12 cellular contexts compared by ENCODE assay signal in genomic region chr17:50902768-50903353, GRCh38. TPM values are rescaled to one million over a fixed set of nuclear protein-coding genes. Genes with fewer than 3 reads are reported as not detected.
DNase-seq lines count a peak whose midpoint lies in the region; ATAC-seq and TF ChIP-seq lines count a peak whose summit lies in the region.
"Had no signal": no experiment of that assay in that cellular context is flagged by ENCODE, and none has a peak within 500 bp of the region (broad histone marks: within the 10 kb centered on the region; RNA-seq: fewer than 3 reads in every experiment).

No MANE protein-coding gene starts in this region.

- no peaks in the 10 kb centered on the region for H3K36me3 ChIP-seq in HAP-1 (replicated peaks)
- H3K36me3 ChIP-seq in sigmoid colon: no peaks in the 10 kb centered on the region
- H3K36me3 ChIP-seq: heart right ventricle had no signal

- in situ Hi-C loops in HAP-1 (cut with MboI; ENCODE audit: low sequenced_read_pairs): no loop called here

- peak overlapping the region; percentile 53 to 80 for H3K27ac Mint-ChIP-seq in T-cell

- peak; percentile 61 to 74 for DNase-seq in HAP-1 (ENCODE audit: low spot score in 2 of 2)
- DNase-seq in T-cell: no peak
- DNase-seq in epithelial cell of prostate (ENCODE audit: low read depth, low spot score): no peak
- no peak for DNase-seq in sigmoid colon
- DNase-seq in omental fat pad (ENCODE audit: low spot score): no peak
- DNase-seq: heart right ventricle; NCI-H1694 treated with DMSO at 0.1 percent for 48 hours; stimulated activated CD4-positive, alpha-beta T cell treated with anti-CD3 and anti-CD28 coated beads, Interleukin-12 subunit alpha, Interleukin-12 subunit beta, amount 100 ng/mL, for 4 hours had no signal

- H3K27me3 Mint-ChIP-seq in T-cell: no peaks in the 10 kb centered on the region

- POLR2A ChIA-PET in T-cell (lab: Charles Lee): interaction anchor here in 1 of 2 donors (0.6 kb wide), 1 partner anchor 40 kb away, joined by 8 read pairs; no protein-coding TSS in a partner anchor

- peak overlapping the region in 1 of 3 donors; percentile 22 for H3K4me3 Mint-ChIP-seq in T-cell

- peaks cover 50 to 59% (median 54%) of the 10 kb centered on the region in 3 donors for H3K4me1 Mint-ChIP-seq in T-cell

- intact Hi-C loops in sigmoid colon (cut with DNase I): loop anchor here (5.0 kb wide), 1 partner anchor 39 kb away; no protein-coding TSS in a partner anchor

- TF ChIP-seq CTCF in sigmoid colon (IDR thresholded peaks at IDR 0.05): no peak
- no peak for TF ChIP-seq CTCF in omental fat pad (IDR thresholded peaks at IDR 0.05)

- no peak for TF ChIP-seq EP300 in sigmoid colon (IDR thresholded peaks at IDR 0.05)

- no peaks in the 10 kb centered on the region for H3K36me3 Mint-ChIP-seq in T-cell

- H3K9me3 Mint-ChIP-seq in T-cell: no peaks in the 10 kb centered on the region
- H3K9me3 Mint-ChIP-seq: activated T-helper 2 cell treated with anti-CD3 and anti-CD28 coated beads, Interferon-gamma antibody, Interleukin-2, Interleukin-4, amounts not matched to agents 10 μg/mL and 5 μg/mL and 100 μg/mL, durations not matched to agents 14 hours and 24 hours and 36 hours had no signal

- ATAC-seq in T-cell (replicated peaks in 1 of 4) (no peak), HG03521 (IDR thresholded peaks at IDR 0.05; ENCODE audit: unreplicated experiment) (no peak), GM19023 (IDR thresholded peaks at IDR 0.05; ENCODE audit: unreplicated experiment) (no peak), omental fat pad (ENCODE audit: low FRiP score) (no peak), HG03280 (IDR thresholded peaks at IDR 0.05; ENCODE audit: unreplicated experiment) (no peak)
- ATAC-seq: heart right ventricle had no signal

- H3K27ac ChIP-seq in epithelial cell of prostate: peak overlapping the region; percentile 98
- peak overlapping the region; percentile 81 to 98 (median 95) for H3K27ac ChIP-seq in sigmoid colon

- H3K27me3 ChIP-seq in HAP-1 (ENCODE audit: low read depth) (no peaks in the 10 kb centered on the region), sigmoid colon (no peaks in the 10 kb centered on the region)
- H3K27me3 ChIP-seq: heart right ventricle had no signal

- 91 to 93% methylated on average over 8 of the region's 8 CpGs for WGBS in sigmoid colon, 2 donors

- CTCF ChIA-PET in T-cell (lab: Charles Lee): interaction anchor here (0.6 kb wide), 2 partner anchors 18 to 50 kb away, joined by 3 to 4 read pairs; no protein-coding TSS in a partner anchor

- H3K4me3 ChIP-seq in HAP-1 (no peak overlapping the region), sigmoid colon (no peak overlapping the region)
- H3K4me3 ChIP-seq: heart right ventricle had no signal

- peaks cover 6% of the 10 kb centered on the region for H3K4me1 ChIP-seq in HAP-1
- peaks cover 4 to 44% (median 41%) of the 10 kb centered on the region in 4 donors for H3K4me1 ChIP-seq in sigmoid colon

- H3K9me3 ChIP-seq in HAP-1: no peaks in the 10 kb centered on the region
- H3K9me3 ChIP-seq in sigmoid colon: no peaks in the 10 kb centered on the region
- H3K9me3 ChIP-seq: heart right ventricle had no signal

- no peak for TF ChIP-seq POLR2A in sigmoid colon (IDR thresholded peaks at IDR 0.05)

RNA-seq across cellular contexts. Expression of gene TOB1, which starts 36.7 kb away (rescaled TPM):
- 100 to 1,000 TPM in 2 of 5 donors, 10 to 100 TPM in 3; 75.4 to 310 (median 92.6) TPM for total RNA-seq in T-cell
- total RNA-seq in sigmoid colon: 10 to 100 TPM; 16.2 to 31.1 (median 30.1) TPM
- 10 to 100 TPM; 32.4 to 57.1 (median 39.4) TPM for polyA plus RNA-seq in sigmoid colon
- 10 to 100 TPM; 28.8 to 79.7 (median 37.0) TPM for total RNA-seq in omental fat pad

Comparison
In these comparisons a context has a peak if more than half of its experiments do, and no peak if none do; other contexts are left out.
1. DNase-seq: peak in HAP-1 (2 of 2); none in T-cell (0 of 34), epithelial cell of prostate (single experiment), sigmoid colon (single experiment) and omental fat pad (single experiment).